Comparison of ENCODE assay signal across 30 cellular contexts in the genomic region with DNA sequence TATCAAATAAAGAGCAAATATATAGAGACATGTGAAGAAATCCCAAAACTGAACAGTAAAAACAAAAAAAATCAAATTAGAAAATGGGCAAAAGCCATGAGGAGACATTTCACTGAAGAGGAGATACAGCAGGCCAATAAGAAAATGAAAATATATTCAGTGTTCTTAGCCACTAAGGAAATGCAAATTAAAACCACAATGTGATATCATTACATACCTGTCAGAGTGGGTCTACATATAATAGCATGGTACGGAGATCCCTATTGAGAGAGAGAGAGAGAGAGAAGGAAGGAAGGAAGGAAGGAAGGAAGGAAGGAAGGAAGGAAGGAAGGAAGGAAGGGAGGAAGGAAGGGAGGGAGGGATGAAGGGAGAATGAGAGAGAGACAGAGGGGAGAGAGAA.
"Had no signal": no experiment of that assay in that cellular context is flagged by ENCODE, and none has a peak within 500 bp of the region (broad histone marks: within the 10 kb centered on the region; RNA-seq: fewer than 3 reads in every experiment).

No MANE protein-coding gene starts in this region.

- H3K4me1 Mint-ChIP-seq: natural killer cell; nephron; neural progenitor cell; stimulated activated memory B cell treated with anti-CD40 and anti-IgM and Interleukin-4, amounts not matched to agents 10 μg/mL and 1 μg/mL and 100 μg/mL, for 72 hours; stimulated activated naive CD8-positive, alpha-beta T cell treated with anti-CD3 and anti-CD28 coated beads, Interleukin-15, amount 100 ng/mL, for 72 hours had no signal

- H3K36me3 ChIP-seq: neural progenitor cell, ovary, right lobe of liver, sigmoid colon, suprapubic skin, tibial artery, transverse colon, upper lobe of right lung, uterus had no signal

- H3K27ac ChIP-seq: neural progenitor cell, ovary, parathyroid adenoma, psoas muscle, right lobe of liver, sigmoid colon, suprapubic skin, testis, tibial artery, transverse colon, upper lobe of right lung, uterus had no signal

- DNase-seq: natural killer cell; occipital lobe; ovary; posterior cingulate gyrus; psoas muscle; right cardiac atrium; right lobe of liver; sigmoid colon; small intestine; stimulated activated CD4-positive, alpha-beta T cell treated with anti-CD3 and anti-CD28 coated beads, Interleukin-15, amount 100 ng/mL, for 24 hours; stimulated activated CD4-positive, alpha-beta T cell treated with anti-CD3 and anti-CD28 coated beads, Interleukin-2, amount 100 ng/mL, for 24 hours; stimulated activated CD4-positive, alpha-beta T cell treated with anti-CD3 and anti-CD28 coated beads, Interleukin-2, amount 100 ng/mL, for 48 hours; stimulated activated CD4-positive, alpha-beta T cell treated with anti-CD3 and anti-CD28 coated beads, Interleukin-4, amount 100 ng/mL, for 4 hours; stimulated activated CD8-positive, alpha-beta memory T cell treated with anti-CD3 and anti-CD28 coated beads, Interleukin-4, amount 100 ng/mL, for 48 hours; stimulated activated naive CD4-positive, alpha-beta T cell; stimulated activated naive CD8-positive, alpha-beta T cell treated with anti-CD3 and anti-CD28 coated beads, Interleukin-15, amount 100 ng/mL, for 72 hours; stimulated activated naive CD8-positive, alpha-beta T cell treated with anti-CD3 and anti-CD28 coated beads, Interleukin-15, Interleukin-2, amounts not matched to agents 100 U/mL and 50 U/mL, for 24 hours; substantia nigra; testis; tibial artery; transverse colon; upper lobe of right lung; uterus had no signal

- H3K36me3 Mint-ChIP-seq: natural killer cell; neural progenitor cell; stimulated activated memory B cell treated with anti-CD40 and anti-IgM and Interleukin-4, amounts not matched to agents 10 μg/mL and 1 μg/mL and 100 μg/mL, for 72 hours; type B pancreatic cell had no signal

- H3K9me3 Mint-ChIP-seq: nephron; neural progenitor cell; stimulated activated naive CD8-positive, alpha-beta T cell treated with anti-CD3 and anti-CD28 coated beads, Interleukin-15, amount 100 ng/mL, for 72 hours; type B pancreatic cell had no signal

- H3K27me3 ChIP-seq: neural progenitor cell, ovary, right lobe of liver, sigmoid colon, suprapubic skin, testis, tibial artery, transverse colon, upper lobe of right lung, uterus had no signal

- H3K9me3 ChIP-seq: ovary, psoas muscle, right lobe of liver, sigmoid colon, suprapubic skin, testis, tibial artery, transverse colon, upper lobe of right lung, uterus had no signal

- H3K4me3 Mint-ChIP-seq: natural killer cell; nephron; neural progenitor cell; stimulated activated memory B cell treated with anti-CD40 and anti-IgM and Interleukin-4, amounts not matched to agents 10 μg/mL and 1 μg/mL and 100 μg/mL, for 72 hours; type B pancreatic cell had no signal

- H3K4me3 ChIP-seq: neural progenitor cell, ovary, psoas muscle, right lobe of liver, sigmoid colon, suprapubic skin, testis, tibial artery, transverse colon, upper lobe of right lung, uterus had no signal

- H3K9ac ChIP-seq: neural progenitor cell, parathyroid adenoma had no signal

- H3K27ac Mint-ChIP-seq: natural killer cell; nephron; neural progenitor cell; progenitor cell of endocrine pancreas; stimulated activated memory B cell treated with anti-CD40 and anti-IgM and Interleukin-4, amounts not matched to agents 10 μg/mL and 1 μg/mL and 100 μg/mL, for 72 hours; stimulated activated naive CD8-positive, alpha-beta T cell treated with anti-CD3 and anti-CD28 coated beads, Interleukin-15, amount 100 ng/mL, for 72 hours; type B pancreatic cell had no signal

- H3K27me3 Mint-ChIP-seq: progenitor cell of endocrine pancreas; stimulated activated memory B cell treated with anti-CD40 and anti-IgM and Interleukin-4, amounts not matched to agents 10 μg/mL and 1 μg/mL and 100 μg/mL, for 72 hours; stimulated activated naive CD8-positive, alpha-beta T cell treated with anti-CD3 and anti-CD28 coated beads, Interleukin-15, amount 100 ng/mL, for 72 hours; type B pancreatic cell had no signal

- H3K4me1 ChIP-seq: neural progenitor cell, parathyroid adenoma, psoas muscle, right lobe of liver, sigmoid colon, suprapubic skin, testis, tibial artery, transverse colon, upper lobe of right lung, uterus had no signal
